ENCODE assay signal across 8 cellular contexts in the genomic region with DNA sequence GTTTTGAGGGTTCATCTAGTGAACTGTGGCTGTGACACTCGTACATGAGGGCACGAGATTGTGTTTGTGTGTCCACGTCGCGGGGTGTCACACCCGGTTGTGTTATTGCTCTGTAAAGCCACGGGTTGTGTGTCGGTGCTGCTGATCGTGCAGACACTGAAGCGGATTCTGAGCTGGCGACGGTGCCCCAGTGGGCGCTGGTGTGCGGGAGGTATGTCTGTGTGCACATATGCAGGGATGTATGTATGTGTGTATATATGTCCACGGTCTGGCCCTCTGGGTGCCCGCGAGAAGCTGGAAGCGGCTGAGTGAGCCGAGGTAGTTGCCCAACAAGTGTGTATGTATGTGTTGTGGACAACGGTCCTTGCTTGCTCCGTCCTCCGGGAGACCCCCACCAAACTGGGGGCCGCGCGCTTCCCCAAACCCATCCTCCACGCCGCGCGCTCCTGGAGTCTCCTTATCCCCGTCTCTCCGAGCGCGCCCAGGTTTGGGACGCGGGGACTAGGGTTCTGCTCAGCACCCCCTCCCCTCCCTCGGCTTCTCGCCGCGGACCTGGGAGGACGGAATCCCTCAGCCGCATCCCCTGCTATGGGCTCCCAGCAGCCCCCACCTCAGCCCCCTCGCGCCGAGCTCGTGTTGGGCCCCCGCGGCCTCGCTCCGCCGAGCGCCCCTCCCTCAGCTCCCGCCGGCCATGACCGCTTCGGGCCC. TPM values are rescaled to one million over a fixed set of nuclear protein-coding genes. Genes with fewer than 3 reads are reported as not detected.
A peak's percentile ranks its signal among the peaks of the same experiment; 100 is the strongest.
DNase-seq lines count a peak whose midpoint lies in the region; ATAC-seq and TF ChIP-seq lines count a peak whose summit lies in the region.

No MANE protein-coding gene starts in this region.

- peaks cover 5% of the 10 kb centered on the region; the same call in 1 of the 2 replicates for H3K36me3 Mint-ChIP-seq in WTC11
- no peaks in the 10 kb centered on the region for H3K36me3 Mint-ChIP-seq in endodermal cell (ENCODE audit: low read depth)
- H3K36me3 Mint-ChIP-seq in nephron progenitor cell (ENCODE audit: low read depth), result no peaks in the 10 kb centered on the region

- peaks cover 10% of the 10 kb centered on the region for H3K4me1 ChIP-seq in endodermal cell (ENCODE audit: control insufficient read depth, insufficient read depth, low read length)

- peaks cover 68% of the 10 kb centered on the region for H3K4me1 Mint-ChIP-seq in WTC11
- H3K4me1 Mint-ChIP-seq in endodermal cell, result peaks cover 42% of the 10 kb centered on the region
- peaks cover 56% of the 10 kb centered on the region for H3K4me1 Mint-ChIP-seq in nephron progenitor cell

- peak overlapping the region; percentile 95 for H3K4me3 Mint-ChIP-seq in WTC11
- H3K4me3 Mint-ChIP-seq in endodermal cell, result peak overlapping the region; percentile 78
- H3K4me3 Mint-ChIP-seq in nephron progenitor cell, result peak overlapping the region; percentile 83

- H3K9me3 ChIP-seq in endodermal cell (ENCODE audit: control insufficient read depth, low read length), result no peaks in the 10 kb centered on the region

- POLR2A ChIA-PET in WTC11 (lab: Charles Lee), result interaction anchor here (1.1 to 7.1 kb wide), 15 partner anchors 19 to 175 kb away, joined by 3 to 66 read pairs (median 11); a partner anchor contains a TSS

- no peaks in the 10 kb centered on the region for H3K36me3 ChIP-seq in endodermal cell (ENCODE audit: control insufficient read depth, insufficient read depth, low read length)

- CTCF ChIA-PET in WTC11 (lab: Charles Lee), result interaction anchor here (1.1 to 10.0 kb wide), 27 partner anchors 12 to 240 kb away, joined by 3 to 406 read pairs (median 24); a partner anchor contains a TSS

- no peak for ATAC-seq in WTC11
- no peak for ATAC-seq in GM18511 (IDR thresholded peaks at IDR 0.05; ENCODE audit: unreplicated experiment)
- ATAC-seq in HG02678 (IDR thresholded peaks at IDR 0.05; ENCODE audit: unreplicated experiment), result no peak

- H3K27ac Mint-ChIP-seq in WTC11 (peak overlapping the region; percentile 96), endodermal cell (peak overlapping the region; percentile 59), nephron progenitor cell (no peak overlapping the region)

- 1% methylated on average over 12 to 55 of the region's 55 CpGs for WGBS in endodermal cell (ENCODE audit: insufficient coverage in 1 of 2, insufficient read length in 1 of 2), 2 experiments

- H3K4me3 ChIP-seq in endodermal cell (ENCODE audit: low read length), result peak overlapping the region; percentile 99

- H3K27ac ChIP-seq in endodermal cell (ENCODE audit: low read depth, low read length), result no peak overlapping the region

- no peaks in the 10 kb centered on the region for H3K9me3 Mint-ChIP-seq in WTC11
- H3K9me3 Mint-ChIP-seq in endodermal cell, result no peaks in the 10 kb centered on the region
- no peaks in the 10 kb centered on the region for H3K9me3 Mint-ChIP-seq in nephron progenitor cell

- TF ChIP-seq CTCF in WTC11 (IDR thresholded peaks at IDR 0.05), result no peak
- no peak for TF ChIP-seq CTCF in endodermal cell (conservative IDR thresholded peaks at IDR 0.05)
- no peak for TF ChIP-seq CTCF in nephron progenitor cell (IDR thresholded peaks at IDR 0.05)

- H3K27me3 Mint-ChIP-seq in WTC11 (ENCODE audit: low read depth) (peaks cover 2% of the 10 kb centered on the region; the same call in 1 of the 2 replicates), endodermal cell (ENCODE audit: insufficient read depth) (peaks cover 35% of the 10 kb centered on the region), nephron progenitor cell (ENCODE audit: low read depth, poor library complexity) (peaks cover 96% of the 10 kb centered on the region)

- H3K27me3 ChIP-seq in endodermal cell (ENCODE audit: control insufficient read depth, insufficient read depth, low read length, poor library complexity, severe bottlenecking), result peaks cover 25% of the 10 kb centered on the region

- peak overlapping the region; percentile 83 for H3K9ac ChIP-seq in endodermal cell (ENCODE audit: extremely low read depth, low read length, poor library complexity, severe bottlenecking)

- DNase-seq in DMS 273 (lab: John Stamatoyannopoulos, UW; ENCODE audit: unreplicated experiment), result peak; percentile 65
- no peak for DNase-seq in DMS 273 treated with DMSO at 0.1 percent for 48 hours (lab: John Stamatoyannopoulos, UW)
- no peak for DNase-seq in WTC11 (ENCODE audit: low spot score)
- peak; percentile 78 for DNase-seq in endodermal cell
- peak; percentile 31 for DNase-seq in nephron progenitor cell
- DNase-seq in activated CD4-positive, CD25-positive, alpha-beta regulatory T cell treated with anti-CD3 and anti-CD28 coated beads, Interleukin-2, amount 50 U/mL, for 72 hours, result no peak

TF ChIP-seq in WTC11, 78 proteins besides CTCF, POLR2A, EP300 and RAD21:
- TF ChIP-seq JUN (CRISPR knock-in tag; IDR thresholded peaks at IDR 0.05), result no peak; the same call in 1 of the 2 replicates
- no peak for TF ChIP-seq MXD4 (CRISPR knock-in tag; IDR thresholded peaks at IDR 0.05; ENCODE audit: borderline replicate concordance)
- TF ChIP-seq, protein P1, sequence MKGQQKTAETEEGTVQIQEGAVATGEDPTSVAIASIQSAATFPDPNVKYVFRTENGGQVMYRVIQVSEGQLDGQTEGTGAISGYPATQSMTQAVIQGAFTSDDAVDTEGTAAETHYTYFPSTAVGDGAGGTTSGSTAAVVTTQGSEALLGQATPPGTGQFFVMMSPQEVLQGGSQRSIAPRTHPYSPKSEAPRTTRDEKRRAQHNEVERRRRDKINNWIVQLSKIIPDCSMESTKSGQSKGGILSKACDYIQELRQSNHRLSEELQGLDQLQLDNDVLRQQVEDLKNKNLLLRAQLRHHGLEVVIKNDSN (CRISPR knock-in tag; IDR thresholded peaks at IDR 0.05), result no peak
- no peak for TF ChIP-seq EMX1 (CRISPR knock-in tag; IDR thresholded peaks at IDR 0.05)
- no peak for TF ChIP-seq ZNF121 (CRISPR knock-in tag; IDR thresholded peaks at IDR 0.05)
- TF ChIP-seq, protein P2, sequence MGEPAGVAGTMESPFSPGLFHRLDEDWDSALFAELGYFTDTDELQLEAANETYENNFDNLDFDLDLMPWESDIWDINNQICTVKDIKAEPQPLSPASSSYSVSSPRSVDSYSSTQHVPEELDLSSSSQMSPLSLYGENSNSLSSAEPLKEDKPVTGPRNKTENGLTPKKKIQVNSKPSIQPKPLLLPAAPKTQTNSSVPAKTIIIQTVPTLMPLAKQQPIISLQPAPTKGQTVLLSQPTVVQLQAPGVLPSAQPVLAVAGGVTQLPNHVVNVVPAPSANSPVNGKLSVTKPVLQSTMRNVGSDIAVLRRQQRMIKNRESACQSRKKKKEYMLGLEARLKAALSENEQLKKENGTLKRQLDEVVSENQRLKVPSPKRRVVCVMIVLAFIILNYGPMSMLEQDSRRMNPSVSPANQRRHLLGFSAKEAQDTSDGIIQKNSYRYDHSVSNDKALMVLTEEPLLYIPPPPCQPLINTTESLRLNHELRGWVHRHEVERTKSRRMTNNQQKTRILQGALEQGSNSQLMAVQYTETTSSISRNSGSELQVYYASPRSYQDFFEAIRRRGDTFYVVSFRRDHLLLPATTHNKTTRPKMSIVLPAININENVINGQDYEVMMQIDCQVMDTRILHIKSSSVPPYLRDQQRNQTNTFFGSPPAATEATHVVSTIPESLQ (CRISPR knock-in tag; IDR thresholded peaks at IDR 0.05), result no peak
- 0 out of 2 replicates have a peak, but pooled peaks have one; percentile 71 for TF ChIP-seq ESRRA (CRISPR knock-in tag; IDR thresholded peaks at IDR 0.05; ENCODE audit: borderline replicate concordance)
- TF ChIP-seq ATF1 (CRISPR knock-in tag; IDR thresholded peaks at IDR 0.05), result peak; percentile 56; the same call in 1 of the 2 replicates
- 0 out of 2 replicates have a peak, but pooled peaks have one; percentile 34 for TF ChIP-seq ZNF263 (CRISPR knock-in tag; IDR thresholded peaks at IDR 0.05; ENCODE audit: low read depth)
- no peak for TF ChIP-seq TEAD1 (CRISPR knock-in tag; IDR thresholded peaks at IDR 0.05)
- no peak for TF ChIP-seq FOXJ3 (CRISPR knock-in tag; IDR thresholded peaks at IDR 0.05; ENCODE audit: borderline replicate concordance)
- TF ChIP-seq NFATC4 (CRISPR knock-in tag; IDR thresholded peaks at IDR 0.05), result no peak
- no peak for TF ChIP-seq ZNF219 (CRISPR knock-in tag; IDR thresholded peaks at IDR 0.05; ENCODE audit: borderline replicate concordance)
TF ChIP-seq in WTC11: peak in this region for 3.

RNA-seq across cellular contexts. Expression of a gene that starts 0.6 kb away (rescaled TPM):
- total RNA-seq in WTC11 (2021) (105 to 108 TPM (median 108 TPM) in 3 replicates), endodermal cell (10 to 100 TPM; 45.4 to 69.7 TPM)
- 17.2 TPM for polyA plus RNA-seq in endodermal cell (2013, experiment 1 of 2)
- 13.5 TPM for polyA plus RNA-seq in endodermal cell (2013, experiment 2 of 2)

RNA-seq across cellular contexts. Expression of a gene that starts 46.0 kb away (rescaled TPM):
- 79.3 to 83.8 TPM (median 81.5 TPM) in 3 replicates for total RNA-seq in WTC11 (2021)
- 10 to 100 TPM; 66.5 to 71.4 TPM for total RNA-seq in endodermal cell
- polyA plus RNA-seq in endodermal cell (2013, experiment 1 of 2), result 74.8 TPM
- 65.1 TPM for polyA plus RNA-seq in endodermal cell (2013, experiment 2 of 2)

Comparison
In these comparisons a context has a peak if more than half of its experiments do, and no peak if none do; other contexts are left out.
1. DNase-seq: peak in DMS 273 (single experiment), endodermal cell (single experiment) and nephron progenitor cell (single experiment); none in DMS 273 treated with DMSO at 0.1 percent for 48 hours (single experiment), WTC11 (single experiment) and activated CD4-positive, CD25-positive, alpha-beta regulatory T cell treated with anti-CD3 and anti-CD28 coated beads, Interleukin-2, amount 50 U/mL, for 72 hours (single experiment).
2. Peak in every context shown above with its lines, with median percentiles within 50 percentile points of each other: H3K4me3 Mint-ChIP-seq.